ENCODE assay signal across 10 cellular contexts in the genomic region with DNA sequence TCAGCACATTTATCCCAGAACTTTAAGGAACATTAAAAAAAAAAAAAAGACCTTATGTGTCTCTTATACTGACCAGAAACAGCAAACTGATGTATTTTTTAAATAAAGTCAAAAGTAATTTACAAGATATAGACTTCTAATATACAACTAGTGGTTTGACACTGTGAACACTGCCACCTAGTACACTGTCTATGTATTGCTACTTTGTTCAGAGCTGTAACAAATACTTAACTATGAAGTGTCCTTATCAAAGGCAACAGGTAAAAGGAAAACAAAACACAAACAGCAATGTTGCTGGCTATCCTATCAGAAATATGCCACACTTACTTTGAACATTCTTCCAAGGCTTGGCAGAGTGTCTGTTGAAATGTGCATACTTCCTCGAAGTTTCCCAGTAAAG.
DNase-seq lines count a peak whose midpoint lies in the region; ATAC-seq and TF ChIP-seq lines count a peak whose summit lies in the region.
"Had no signal": no experiment of that assay in that cellular context is flagged by ENCODE, and none has a peak within 500 bp of the region (broad histone marks: within the 10 kb centered on the region; RNA-seq: fewer than 3 reads in every experiment).

No MANE protein-coding gene starts in this region.

- no peak overlapping the region for H3K27ac ChIP-seq in foreskin keratinocyte
- H3K27ac ChIP-seq: testis had no signal

- TF ChIP-seq CTCF in GM13977 (IDR thresholded peaks at IDR 0.05; ENCODE audit: extremely low read depth, insufficient read depth, missing control alignments) (peak; percentile 55), foreskin keratinocyte (conservative IDR thresholded peaks at IDR 0.05) (peak; percentile 51)

- H3K4me1 ChIP-seq in foreskin keratinocyte = no peaks in the 10 kb centered on the region
- H3K4me1 ChIP-seq: testis had no signal

- DNase-seq in AG20443 (ENCODE audit: low spot score) (peak; percentile 9), GM13977 (ENCODE audit: low spot score) (no peak), NCI-H82 treated with DMSO at 0.1 percent for 48 hours (lab: John Stamatoyannopoulos, UW; ENCODE audit: unreplicated experiment) (peak; percentile 16), foreskin keratinocyte (no peak), ureter (ENCODE audit: low spot score) (no peak), midbrain (lab: John Stamatoyannopoulos, UW) (no peak)
- DNase-seq: NK-92 treated with Interleukin-12 subunit alpha and Interleukin-12 subunit beta, amount 100 ng/mL, for 24 hours; testis had no signal

- H3K27me3 ChIP-seq in foreskin keratinocyte = no peaks in the 10 kb centered on the region
- H3K27me3 ChIP-seq: testis had no signal

- ATAC-seq in foreskin keratinocyte = peak; percentile 61
- ATAC-seq in GM18498 (IDR thresholded peaks at IDR 0.05; ENCODE audit: unreplicated experiment) = no peak
- no peak for ATAC-seq in HG03460 (IDR thresholded peaks at IDR 0.05; ENCODE audit: unreplicated experiment)

- in situ Hi-C loops in GM13977 (cut with MboI; ENCODE audit: low pct_unique_long_range_greater_than_20kb, low sequenced_read_pairs, unreplicated experiment) = loop anchor here (10.0 to 25.0 kb wide), 2 partner anchors 204 to 444 kb away; no protein-coding TSS in a partner anchor

Comparison
In these comparisons a context has a peak if more than half of its experiments do, and no peak if none do; other contexts are left out.
1. DNase-seq: peak in AG20443 (single experiment) and NCI-H82 treated with DMSO at 0.1 percent for 48 hours (single experiment); none in GM13977 (single experiment), foreskin keratinocyte (0 of 2), ureter (single experiment) and midbrain (single experiment).